1 cellular context compared by ENCODE assay signal in genomic region chr2:218732761-218733158, GRCh38.
TF ChIP-seq lines count a peak whose summit lies in the region.

No MANE protein-coding gene starts in this region.

TF ChIP-seq in HepG2, 621 proteins besides CTCF, POLR2A, EP300 and RAD21 (continued from another document):
- TF ChIP-seq ATF4 (CRISPR knock-in tag; IDR thresholded peaks at IDR 0.05), result peak in 1 of 2 experiments; percentile 55; a peak in 1 of 4 replicates
- TF ChIP-seq HNRNPK (IDR thresholded peaks at IDR 0.05; ENCODE audit: low read depth, low read length, poor library complexity, severe bottlenecking), result no peak
- no peak for TF ChIP-seq CENPT (CRISPR knock-in tag; IDR thresholded peaks at IDR 0.05; ENCODE audit: low read depth)
- TF ChIP-seq, protein P1, sequence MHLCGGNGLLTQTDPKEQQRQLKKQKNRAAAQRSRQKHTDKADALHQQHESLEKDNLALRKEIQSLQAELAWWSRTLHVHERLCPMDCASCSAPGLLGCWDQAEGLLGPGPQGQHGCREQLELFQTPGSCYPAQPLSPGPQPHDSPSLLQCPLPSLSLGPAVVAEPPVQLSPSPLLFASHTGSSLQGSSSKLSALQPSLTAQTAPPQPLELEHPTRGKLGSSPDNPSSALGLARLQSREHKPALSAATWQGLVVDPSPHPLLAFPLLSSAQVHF (CRISPR knock-in tag; IDR thresholded peaks at IDR 0.05), result no peak
- TF ChIP-seq ZFP90 (CRISPR knock-in tag; IDR thresholded peaks at IDR 0.05; ENCODE audit: borderline replicate concordance), result no peak
- 0 out of 2 replicates have a peak, but pooled peaks have one; percentile 15 for TF ChIP-seq TGIF2 (CRISPR knock-in tag; IDR thresholded peaks at IDR 0.05)
- no peak for TF ChIP-seq RORA (CRISPR knock-in tag; IDR thresholded peaks at IDR 0.05)
- TF ChIP-seq ZFY (CRISPR knock-in tag; IDR thresholded peaks at IDR 0.05), result 0 out of 2 replicates have a peak, but pooled peaks have one; percentile 2
